ENCODE assay signal across 14 cellular contexts in the genomic region with DNA sequence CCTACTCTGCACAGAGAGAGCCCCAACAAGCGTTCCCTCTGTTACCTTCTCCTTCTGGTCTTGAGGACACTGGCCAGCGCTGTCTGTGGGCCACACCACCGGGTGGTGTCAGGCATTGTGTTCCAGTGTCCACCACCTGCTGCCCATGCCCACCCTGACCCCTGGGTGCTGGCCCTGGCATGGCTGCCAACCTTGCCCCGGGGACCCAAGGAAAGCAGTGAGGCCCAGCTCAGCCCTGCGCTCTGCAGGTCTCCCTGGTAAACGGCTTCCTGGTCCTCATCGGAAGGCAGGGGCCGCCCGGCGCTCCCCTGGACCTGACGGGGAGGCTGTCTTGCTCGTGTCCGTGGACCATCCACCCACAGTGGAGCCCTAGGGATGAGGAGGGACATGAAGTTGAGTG. TPM values are rescaled to one million over a fixed set of nuclear protein-coding genes. Genes with fewer than 3 reads are reported as not detected.
DNase-seq lines count a peak whose midpoint lies in the region; ATAC-seq, FAIRE-seq and TF ChIP-seq lines count a peak whose summit lies in the region.
"Had no signal": no experiment of that assay in that cellular context is flagged by ENCODE, and none has a peak within 500 bp of the region (broad histone marks: within the 10 kb centered on the region; RNA-seq: fewer than 3 reads in every experiment).

No MANE protein-coding gene starts in this region.

- peak overlapping the region; percentile 78 for H3K18ac ChIP-seq in H1 (ENCODE audit: extremely low read depth, low read length)

- peak overlapping the region; percentile 86 for H2BK20ac ChIP-seq in H1 (ENCODE audit: low read length)

- H2AFZ ChIP-seq in H1 (ENCODE audit: low read length): 0 out of 2 replicates have a peak overlapping the region, but pooled peaks have one; percentile 41
- H2AFZ ChIP-seq in osteoblast (ENCODE audit: low read length): no peak overlapping the region

- TF ChIP-seq POLR2A in H1 (IDR thresholded peaks at IDR 0.05; ENCODE audit: control extremely low read depth in 1 of 2, low read depth in 2 of 2, low read length in 2 of 2): no peak
- TF ChIP-seq POLR2A in upper lobe of left lung (IDR thresholded peaks at IDR 0.05): no peak

- H4K91ac ChIP-seq in H1 (replicated peaks; ENCODE audit: insufficient read length, low read length): peak overlapping the region; percentile 79

- H3K56ac ChIP-seq in H1 (replicated peaks; ENCODE audit: insufficient read length, low read depth, low read length): no peak overlapping the region

- intact Hi-C loops in left ventricle myocardium superior (cut with micrococcal nuclease): no loop called here
- intact Hi-C loops in cardiac septum (cut with DNase I): no loop called here

- ATAC-seq in left ventricle myocardium superior (no peak), upper lobe of left lung (ENCODE audit: low FRiP score in 2 of 2) (no peak)

- no peaks in the 10 kb centered on the region for H3K23me2 ChIP-seq in H1 (ENCODE audit: low read depth, low read length)

- H4K20me1 ChIP-seq in H1 (replicated peaks in 1 of 2; ENCODE audit: control insufficient read depth in 1 of 2, insufficient read depth in 2 of 2, low read length in 2 of 2) (no peaks in the 10 kb centered on the region), osteoblast (ENCODE audit: insufficient read depth, low read length) (no peaks in the 10 kb centered on the region)
- H4K20me1 ChIP-seq: BLaER1 treated with 17β-estradiol and CSF1 and Interleukin-3, amounts not matched to agents 10 nM and 100 nM had no signal

- H3K36me3 ChIP-seq in H1 (ENCODE audit: control insufficient read depth in 2 of 4, insufficient read depth in 4 of 4, low read length in 3 of 4): no peaks in the 10 kb centered on the region
- H3K36me3 ChIP-seq in osteoblast (ENCODE audit: insufficient read depth, low read length): no peaks in the 10 kb centered on the region
- no peaks in the 10 kb centered on the region for H3K36me3 ChIP-seq in upper lobe of left lung
- H3K36me3 ChIP-seq: BLaER1 treated with 17β-estradiol and CSF1 and Interleukin-3, amounts not matched to agents 10 nM and 100 nM had no signal

- WGBS in H1 (ENCODE audit: extremely low coverage in 1 of 2, insufficient coverage in 1 of 2, insufficient read length in 1 of 2, insufficient replicate concordance in 2 of 2, low coverage in 1 of 2, low lambda C conversion rate in 2 of 2, missing lambda C conversion rate in 1 of 2), 2 experiments: 84% methylated on average over 12 of the region's 13 CpGs; no CpG with 5 or more reads in 1 of the 2 experiments
- 90 to 92% methylated on average over 11 to 13 of the region's 13 CpGs for WGBS in upper lobe of left lung, 2 donors

- H3K9ac ChIP-seq in H1 (replicated peaks in 1 of 4; ENCODE audit: extremely low read depth in 1 of 4, low read depth in 3 of 4, low read length in 3 of 4): no peak overlapping the region
- H3K9ac ChIP-seq: BLaER1 treated with 17β-estradiol and CSF1 and Interleukin-3, amounts not matched to agents 10 nM and 100 nM had no signal

- H3K14ac ChIP-seq in H1 (ENCODE audit: insufficient read length): no peak overlapping the region

- TF ChIP-seq CTCF in H1 (IDR thresholded peaks at IDR 0.05; ENCODE audit: control extremely low read depth in 1 of 3, insufficient read depth in 1 of 3, low read depth in 1 of 3, low read length in 3 of 3): no peak
- no peak for TF ChIP-seq CTCF in osteoblast (IDR thresholded peaks at IDR 0.05; ENCODE audit: extremely low read depth, low read depth, low read length)
- TF ChIP-seq CTCF in upper lobe of left lung (IDR thresholded peaks at IDR 0.05): no peak

- peak overlapping the region; percentile 84 for H2BK120ac ChIP-seq in H1 (replicated peaks; ENCODE audit: low read depth, low read length)

- no peak overlapping the region; the same call in 1 of the 2 replicates for H4K8ac ChIP-seq in H1 (ENCODE audit: extremely low read depth, insufficient read depth, low read length)

- TF ChIP-seq RAD21 in H1 (IDR thresholded peaks at IDR 0.05 in 1 of 2, conservative IDR thresholded peaks at IDR 0.05 in 1 of 2; ENCODE audit: low read depth in 2 of 2, low read length in 2 of 2): no peak

- FAIRE-seq in H1 (lab: Jason Lieb, UNC): no peak

- H3K4me2 ChIP-seq in H1 (ENCODE audit: insufficient read depth in 1 of 2, low read depth in 2 of 2, low read length in 2 of 2) (peak overlapping the region; percentile 41 to 56; a peak in 3 of 4 replicates), osteoblast (ENCODE audit: insufficient read depth, low read length) (no peak overlapping the region)

- no peak overlapping the region for H3K27ac ChIP-seq in H1 (ENCODE audit: low read depth, low read length)
- no peak overlapping the region for H3K27ac ChIP-seq in osteoblast (ENCODE audit: low read depth, low read length)
- no peak overlapping the region for H3K27ac ChIP-seq in upper lobe of left lung
- H3K27ac ChIP-seq: BLaER1 treated with 17β-estradiol and CSF1 and Interleukin-3, amounts not matched to agents 10 nM and 100 nM had no signal

- CTCF ChIA-PET in H1 (lab: Charles Lee; ENCODE audit: partially characterized antibody): interaction anchor here (1.2 kb wide), 1 partner anchor 48 kb away, joined by 4 read pairs; no protein-coding TSS in a partner anchor

- peak overlapping the region; percentile 60 for H3K4ac ChIP-seq in H1 (replicated peaks; ENCODE audit: insufficient read length, low read depth, low read length)

- H3K4me3 ChIP-seq in H1 (ENCODE audit: extremely low read depth in 1 of 4, insufficient read depth in 2 of 4, low read depth in 3 of 4, low read length in 4 of 4) (no peak overlapping the region; a peak in 1 of 8 replicates), osteoblast (ENCODE audit: insufficient read depth, low read length) (no peak overlapping the region), upper lobe of left lung (no peak overlapping the region)
- H3K4me3 ChIP-seq: BLaER1 treated with 17β-estradiol and CSF1 and Interleukin-3, amounts not matched to agents 10 nM and 100 nM had no signal

- H2BK5ac ChIP-seq in H1 (ENCODE audit: low read depth, low read length): peak overlapping the region; percentile 71; the same call in 1 of the 2 replicates

- POLR2A ChIA-PET in H1 (lab: Charles Lee; ENCODE audit: partially characterized antibody): no interaction called here

- DNase-seq in left ventricle myocardium superior: peak; percentile 16
- DNase-seq in cardiac septum (ENCODE audit: low spot score): no peak
- no peak for DNase-seq in H1 (ENCODE audit: low read depth in 1 of 2, low spot score in 2 of 2)
- peak; percentile 49 for DNase-seq in osteoblast (ENCODE audit: insufficient read length, low spot score, missing footprints)
- DNase-seq in stimulated activated CD4-positive, alpha-beta T cell treated with anti-CD3 and anti-CD28 coated beads, Interleukin-12 subunit alpha, Interleukin-12 subunit beta, amount 100 ng/mL, for 4 hours: no peak
- DNase-seq in upper lobe of left lung: no peak
- no peak for DNase-seq in H4 (ENCODE audit: low spot score)
- DNase-seq: ACHN; Calu3; CD4-positive, alpha-beta T cell; DMS 273 treated with DMSO at 0.1 percent for 48 hours had no signal

- peak overlapping the region; percentile 1 for H4K5ac ChIP-seq in H1 (ENCODE audit: insufficient read length, low read depth, low read length)

- H2AK5ac ChIP-seq in H1 (ENCODE audit: low read depth, low read length): peak overlapping the region; percentile 24; the same call in 1 of the 2 replicates

- no peak overlapping the region for H3K23ac ChIP-seq in H1 (ENCODE audit: insufficient read length)

- peaks cover 6 to 22% (median 11%) of the 10 kb centered on the region in 4 experiments for H3K4me1 ChIP-seq in H1 (replicated peaks in 1 of 4; ENCODE audit: control insufficient read depth in 3 of 4, insufficient read depth in 4 of 4, low read length in 3 of 4)
- no peaks in the 10 kb centered on the region for H3K4me1 ChIP-seq in osteoblast (ENCODE audit: insufficient read depth, low read length)
- H3K4me1 ChIP-seq in upper lobe of left lung: no peaks in the 10 kb centered on the region

- H2BK15ac ChIP-seq in H1 (ENCODE audit: low read length): peak overlapping the region; percentile 92; the same call in 1 of the 2 replicates

- H3K27me3 ChIP-seq in H1 (replicated peaks in 1 of 4; ENCODE audit: control insufficient read depth in 3 of 4, extremely low read depth in 1 of 4, insufficient read depth in 3 of 4, low read length in 3 of 4) (no peaks in the 10 kb centered on the region; a peak in 2 of 7 replicates), osteoblast (ENCODE audit: insufficient read depth, low read length) (peaks cover 31% of the 10 kb centered on the region), upper lobe of left lung (no peaks in the 10 kb centered on the region)
- H3K27me3 ChIP-seq: BLaER1 treated with 17β-estradiol and CSF1 and Interleukin-3, amounts not matched to agents 10 nM and 100 nM had no signal

- no peak for TF ChIP-seq EP300 in H1 (IDR thresholded peaks at IDR 0.05; ENCODE audit: borderline replicate concordance in 1 of 2, low read depth in 2 of 2, low read length in 2 of 2)
- no peak for TF ChIP-seq EP300 in upper lobe of left lung (IDR thresholded peaks at IDR 0.05)

- H3K79me1 ChIP-seq in H1 (ENCODE audit: low read depth, low read length): no peaks in the 10 kb centered on the region

- peak overlapping the region; percentile 80; the same call in 1 of the 2 replicates for H2BK12ac ChIP-seq in H1 (ENCODE audit: low read depth, low read length)

- H3K9me3 ChIP-seq in H1 (ENCODE audit: insufficient read depth in 2 of 2, low read depth in 1 of 2, low read length in 1 of 2) (peaks cover 19 to 20% of the 10 kb centered on the region in 2 experiments), osteoblast (ENCODE audit: low read depth, low read length) (no peaks in the 10 kb centered on the region), upper lobe of left lung (peaks cover 0 to 18% (median 3%) of the 10 kb centered on the region in 4 donors)

- H3K79me2 ChIP-seq in H1 (ENCODE audit: control insufficient read depth in 1 of 2, insufficient read depth in 2 of 2, low read length in 2 of 2) (no peaks in the 10 kb centered on the region), osteoblast (ENCODE audit: insufficient read depth, low read length) (no peaks in the 10 kb centered on the region)

TF ChIP-seq in H1, 55 proteins besides CTCF, POLR2A, EP300 and RAD21 (continues in another document):
- TF ChIP-seq NRF1 (IDR thresholded peaks at IDR 0.05; ENCODE audit: low read depth, low read length): no peak

RNA-seq across cellular contexts. Expression of a gene that starts 21.8 kb away (rescaled TPM):
- total RNA-seq in left ventricle myocardium superior (20.6 TPM), cardiac septum (25.4 TPM), osteoblast (200 and 269 TPM in 2 replicates), upper lobe of left lung (10 to 100 TPM in 4 of 6 donors, 1 to 10 TPM in 2; 3.9 to 39.8 (median 17.5) TPM)
- total RNA-seq in H1 (2021; fragmentation: NEBNext Ultra II Directional; extraction: Animal tissue kit (Norgen Biotek cat#: 25700)): 1.1 and 1.3 TPM in 2 replicates
- 0.17 and 0.49 TPM in 2 replicates for polyA plus RNA-seq in H1 (2011; rRNA removed)
- polyA plus RNA-seq in H1 (2011; cell fraction: cytosol; rRNA removed): 0.12 TPM
- 0.46 TPM for polyA plus RNA-seq in H1 (2011; cell fraction: nucleus; rRNA removed)
- 0.13 to 0.48 TPM in 2 of 4 replicates, not detected in the others for polyA plus RNA-seq in H1 (2012, experiment 1 of 2)
- polyA plus RNA-seq in H1 (2012, experiment 2 of 2): 0.07 TPM
- 5.1 TPM for polyA plus RNA-seq in H1 (2013, experiment 1 of 2)
- polyA plus RNA-seq in H1 (2013, experiment 2 of 2): 5.0 TPM
- 0.12 and 0.16 TPM in 2 replicates for polyA minus RNA-seq in H1 (2011; rRNA and poly(A)+ RNA removed)
- not detected for polyA minus RNA-seq in H1 (2011; cell fraction: cytosol; rRNA and poly(A)+ RNA removed)
- not detected for polyA minus RNA-seq in H1 (2011; cell fraction: nucleus; rRNA and poly(A)+ RNA removed)
- not detected in 2 replicates for total RNA-seq in H4 (2014; rRNA removed; shearing (Covaris generic))
- total RNA-seq: A172; Calu3; CD4-positive, alpha-beta T cell had no signal
- polyA plus RNA-seq: IgD-negative memory B cell had no signal

Comparison
In these comparisons a context has a peak if more than half of its experiments do, and no peak if none do; other contexts are left out.
1. DNase-seq: peak in left ventricle myocardium superior (single experiment) and osteoblast (single experiment); none in cardiac septum (single experiment), H1 (0 of 2), stimulated activated CD4-positive, alpha-beta T cell treated with anti-CD3 and anti-CD28 coated beads, Interleukin-12 subunit alpha, Interleukin-12 subunit beta, amount 100 ng/mL, for 4 hours (single experiment), upper lobe of left lung (0 of 2) and H4 (single experiment).